Comparison of ENCODE assay signal across 35 cellular contexts in the genomic region with DNA sequence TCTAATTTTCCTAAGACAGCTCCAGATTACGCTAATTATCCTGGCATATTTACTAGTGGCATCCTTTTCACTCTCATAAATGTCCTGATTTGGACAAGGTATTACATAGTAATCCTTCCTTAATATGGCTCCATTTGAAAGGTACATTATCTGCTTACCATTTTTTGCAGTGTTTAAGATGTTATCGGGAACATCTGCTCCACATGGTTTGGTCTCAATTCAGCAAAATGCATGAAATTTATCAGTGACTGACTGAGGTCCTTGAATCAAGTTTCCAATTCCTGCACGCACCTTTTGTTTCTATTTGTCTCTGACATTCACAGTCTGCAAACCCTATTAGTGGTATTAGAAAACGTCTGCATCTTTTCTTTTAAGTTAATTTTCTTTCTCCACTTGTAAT.
"Had no signal": no experiment of that assay in that cellular context is flagged by ENCODE, and none has a peak within 500 bp of the region (broad histone marks: within the 10 kb centered on the region; RNA-seq: fewer than 3 reads in every experiment).

No MANE protein-coding gene starts in this region.

- H3K9me3 ChIP-seq: MG63 had no signal

- H3K27ac ChIP-seq: KMS-11 had no signal

- H3K36me3 ChIP-seq: MG63 had no signal

- H3K4me3 ChIP-seq: MG63 had no signal

- H3K4me2 ChIP-seq: KMS-11 had no signal

- H3K9ac ChIP-seq: KMS-11 had no signal

- H3K27me3 ChIP-seq: MG63 had no signal

- DNase-seq: Karpas-422, Kasumi-1, KG1, MG63, MM.1S, MV-4-11, NCI-H1048, NCI-H1092, NCI-H1092 treated with DMSO at 0.1 percent for 48 hours, NCI-H1105, NCI-H1105 treated with DMSO at 0.1 percent for 48 hours, NCI-H1417, NCI-H1417 treated with DMSO at 0.1 percent for 48 hours, NCI-H1436, NCI-H1436 treated with DMSO at 0.1 percent for 48 hours, NCI-H146, NCI-H1694, NCI-H1694 treated with DMSO at 0.1 percent for 48 hours, NCI-H187, NCI-H187 treated with DMSO at 0.1 percent for 48 hours, NCI-H1930, NCI-H2029, NCI-H2029 treated with DMSO at 0.1 percent for 48 hours, NCI-H2081, NCI-H2081 treated with DMSO at 0.1 percent for 48 hours, NCI-H2107, NCI-H2171, NCI-H2171 treated with DMSO at 0.1 percent for 48 hours, NCI-H2227 treated with DMSO at 0.1 percent for 48 hours, NCI-H226, NCI-H345, NCI-H446, NCI-H446 treated with DMSO at 0.1 percent for 48 hours, NCI-H510A had no signal
